In the genomic region with DNA sequence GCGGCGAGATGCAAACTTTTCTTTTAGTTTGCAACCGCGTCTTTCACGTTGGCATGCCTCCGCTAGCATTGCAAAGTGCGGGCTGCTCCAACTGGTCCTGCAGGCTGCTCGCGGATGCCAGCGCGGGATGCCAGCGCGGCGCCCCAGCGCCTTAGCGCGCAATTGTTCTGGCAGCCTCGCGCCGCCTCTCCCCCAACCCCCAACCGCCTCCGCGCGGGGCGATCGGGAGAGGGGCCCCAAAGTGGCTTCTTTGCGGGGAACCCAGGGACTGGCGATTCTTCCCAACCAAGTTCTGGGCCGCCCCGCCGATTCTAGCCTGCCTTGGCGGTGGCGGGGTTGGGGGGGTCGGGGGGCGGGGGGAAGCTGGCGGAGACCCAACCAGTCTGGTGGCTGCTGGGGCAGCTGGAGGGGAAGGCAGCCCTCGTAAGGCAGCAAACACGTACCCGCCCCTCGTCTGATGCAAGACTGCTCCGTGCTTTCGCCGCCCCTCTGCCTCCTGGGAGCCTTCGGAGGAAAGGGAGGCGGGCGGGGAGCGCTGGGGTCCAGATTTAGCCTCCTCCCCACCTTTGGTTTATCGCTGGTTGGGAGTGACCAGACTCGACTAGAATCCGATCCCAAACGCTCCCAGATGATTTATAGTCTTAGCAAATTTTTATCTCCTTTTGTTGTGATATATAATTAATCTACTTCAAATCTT, we compare ENCODE assay signal across 7 cellular contexts. TPM values are rescaled to one million over a fixed set of nuclear protein-coding genes. Genes with fewer than 3 reads are reported as not detected.
DNase-seq lines count a peak whose midpoint lies in the region; ATAC-seq, FAIRE-seq and TF ChIP-seq lines count a peak whose summit lies in the region.

No MANE protein-coding gene starts in this region.

- FAIRE-seq in HTR-8/SVneo (lab: Jason Lieb, UNC) (no peak), urothelium cell line (lab: Jason Lieb, UNC) (no peak)

- peaks cover 41% of the 10 kb centered on the region for H3K4me1 Mint-ChIP-seq in activated naive CD4-positive, alpha-beta T cell treated with anti-CD3 and anti-CD28 coated beads, Interleukin-2, amount 10 ng/mL, durations not matched to agents 7 days and 5 days

- peak overlapping the region; percentile 82 for H3K27ac Mint-ChIP-seq in activated naive CD4-positive, alpha-beta T cell treated with anti-CD3 and anti-CD28 coated beads, Interleukin-2, amount 10 ng/mL, durations not matched to agents 7 days and 5 days

- CTCF ChIA-PET in activated naive CD4-positive, alpha-beta T cell treated with anti-CD3 and anti-CD28 coated beads, Interleukin-2, amount 10 ng/mL, durations not matched to agents 7 days and 5 days (lab: Charles Lee) = no interaction called here

- 1 to 2% (median 1%) methylated on average over 41 to 51 of the region's 51 CpGs for WGBS in ovary, 3 donors

- H3K27ac ChIP-seq in ovary = peak overlapping the region; percentile 37 to 79

- no peaks in the 10 kb centered on the region for H3K36me3 ChIP-seq in ovary

- intact Hi-C loops in Right ventricle myocardium superior (cut with DNase I) = no loop called here
- intact Hi-C loops in ovary (cut with DNase I) = no loop called here

- no peak for TF ChIP-seq EP300 in ovary (IDR thresholded peaks at IDR 0.05)

- H3K27me3 ChIP-seq in ovary = no peaks in the 10 kb centered on the region

- DNase-seq in HTR-8/SVneo (ENCODE audit: insufficient read length, low spot score) = peak; percentile 61
- DNase-seq in NOMO-1 treated with dmso at 0.1 percent for 144 hours (lab: John Stamatoyannopoulos, UW; ENCODE audit: unreplicated experiment) = peak; percentile 18
- peak; percentile 72 for DNase-seq in activated naive CD4-positive, alpha-beta T cell treated with anti-CD3 and anti-CD28 coated beads, Interleukin-2, amount 10 ng/mL, durations not matched to agents 7 days and 5 days
- peak; percentile 85 for DNase-seq in Right ventricle myocardium superior
- DNase-seq in ovary = peak; percentile 78 to 87 (median 83)
- DNase-seq in urothelium cell line (ENCODE audit: low spot score) = peak; percentile 86

- peak overlapping the region; percentile 51 for H3K4me3 ChIP-seq in ovary

- peaks cover 18% of the 10 kb centered on the region for H3K36me3 Mint-ChIP-seq in activated naive CD4-positive, alpha-beta T cell treated with anti-CD3 and anti-CD28 coated beads, Interleukin-2, amount 10 ng/mL, durations not matched to agents 7 days and 5 days

- H3K4me1 ChIP-seq in ovary (ENCODE audit: insufficient read depth) = peaks cover 14% of the 10 kb centered on the region

- no peak for TF ChIP-seq CTCF in ovary (IDR thresholded peaks at IDR 0.05)

- peak overlapping the region; percentile 84 for H3K4me3 Mint-ChIP-seq in activated naive CD4-positive, alpha-beta T cell treated with anti-CD3 and anti-CD28 coated beads, Interleukin-2, amount 10 ng/mL, durations not matched to agents 7 days and 5 days

- ATAC-seq in GM18498 (IDR thresholded peaks at IDR 0.05; ENCODE audit: unreplicated experiment) (peak; percentile 22), Right ventricle myocardium superior (ENCODE audit: poor library complexity) (peak; percentile 88)

- H3K9me3 ChIP-seq in ovary = no peaks in the 10 kb centered on the region

- H3K9me3 Mint-ChIP-seq in activated naive CD4-positive, alpha-beta T cell treated with anti-CD3 and anti-CD28 coated beads, Interleukin-2, amount 10 ng/mL, durations not matched to agents 7 days and 5 days = no peaks in the 10 kb centered on the region

- no peak for TF ChIP-seq POLR2A in ovary (IDR thresholded peaks at IDR 0.05)

- H3K27me3 Mint-ChIP-seq in activated naive CD4-positive, alpha-beta T cell treated with anti-CD3 and anti-CD28 coated beads, Interleukin-2, amount 10 ng/mL, durations not matched to agents 7 days and 5 days = peaks cover 34% of the 10 kb centered on the region

RNA-seq across cellular contexts. Expression of gene PHGDH, which starts 0.8 kb away (rescaled TPM):
- total RNA-seq in Right ventricle myocardium superior = 10.5 TPM
- total RNA-seq in ovary = 100 to 1,000 TPM in 3 of 7 donors, 10 to 100 TPM in 4; 34.1 to 488 (median 61.6) TPM
- 10 to 100 TPM; 62.8 to 68.2 TPM for polyA plus RNA-seq in ovary

RNA-seq across cellular contexts. Expression of gene HMGCS2, which starts 56.2 kb away (rescaled TPM):
- total RNA-seq in Right ventricle myocardium superior (210 TPM), ovary (1 to 10 TPM in 1 of 7 donors, under 1 TPM in 4, not detected in 2; 0.12 to 1.7 (median 0.48) TPM)
- polyA plus RNA-seq in ovary = under 1 TPM; 0.15 to 0.17 TPM

Comparison
In these comparisons a context has a peak if more than half of its experiments do, and no peak if none do; other contexts are left out.
1. Peak in every context shown above with its lines: DNase-seq, ATAC-seq, H3K4me3 ChIP-seq and H3K27ac ChIP-seq.
2. DNase-seq: peak in every context shown above with its lines; median percentile 86 in urothelium cell line; 85 in Right ventricle myocardium superior; 83 in ovary; 72 in activated naive CD4-positive, alpha-beta T cell treated with anti-CD3 and anti-CD28 coated beads, Interleukin-2, amount 10 ng/mL, durations not matched to agents 7 days and 5 days; 61 in HTR-8/SVneo; 18 in NOMO-1 treated with dmso at 0.1 percent for 144 hours.
3. RNA of gene HMGCS2, which starts 56.2 kb away (total RNA-seq): 210 TPM in Right ventricle myocardium superior (single experiment); 0.12 to 1.7 TPM in ovary; every median in the first group is over 10 times any median in the second.